Comparison of ENCODE assay signal across 18 cellular contexts in genomic region chr20:48703511-48704219, GRCh38.
DNase-seq lines count a peak whose midpoint lies in the region; ATAC-seq and TF ChIP-seq lines count a peak whose summit lies in the region.
"Had no signal": no experiment of that assay in that cellular context is flagged by ENCODE, and none has a peak within 500 bp of the region (broad histone marks: within the 10 kb centered on the region; RNA-seq: fewer than 3 reads in every experiment).

No MANE protein-coding gene starts in this region.

- H3K4me3 ChIP-seq in mesendoderm (ENCODE audit: low read length) (no peak overlapping the region), thoracic aorta (peak overlapping the region; percentile 41)
- H3K4me3 ChIP-seq: gastroesophageal sphincter, K562, PC-9 had no signal

- peaks cover 5% of the 10 kb centered on the region for H3K79me1 ChIP-seq in mesendoderm (ENCODE audit: low read length)

- H3K79me2 ChIP-seq in mesendoderm (ENCODE audit: control insufficient read depth, insufficient read depth, low read length): no peaks in the 10 kb centered on the region

- no CpG with 5 or more reads among the region's 15 CpGs for WGBS in mesendoderm (ENCODE audit: extremely low coverage, insufficient coverage, low lambda C conversion rate)

- peak overlapping the region; percentile 78 for H3K27ac Mint-ChIP-seq in activated T-cell treated with anti-CD3 and anti-CD28 coated beads, Interleukin-2, amount 50 U/mL, for 24 hours
- peak overlapping the region in 4 of 5 experiments; percentile 57 to 95 (median 94) for H3K27ac Mint-ChIP-seq in brain
- H3K27ac Mint-ChIP-seq: progenitor cell of endocrine pancreas, WTC11 had no signal

- TF ChIP-seq CTCF in brain (conservative IDR thresholded peaks at IDR 0.05): no peak
- TF ChIP-seq CTCF in thoracic aorta (IDR thresholded peaks at IDR 0.05): no peak

- no peak for DNase-seq in activated T-cell treated with anti-CD3 and anti-CD28 coated beads, Interleukin-2, amount 50 U/mL, for 24 hours
- DNase-seq in activated T-cell treated with anti-CD3 and anti-CD28 coated beads for 4 hours (no peak), mesendoderm (no peak), thoracic aorta (ENCODE audit: low spot score) (peak; percentile 42)
- no peak for DNase-seq in activated effector memory CD4-positive, alpha-beta T cell treated with Interleukin-2 at 50 U/mL for 16 hours
- DNase-seq in activated CD4-positive, alpha-beta T cell treated with anti-CD3 and anti-CD28 coated beads, Interleukin-2, amount 50 U/mL, for 4 hours: no peak
- DNase-seq: activated CD8-positive, alpha-beta memory T cell treated with anti-CD3 and anti-CD28 coated beads, Interleukin-2, amount 50 U/mL, for 48 hours; activated naive CD8-positive, alpha-beta T cell treated with anti-CD3 and anti-CD28 coated beads, Interleukin-2, amount 10 ng/mL, durations not matched to agents 7 days and 5 days; cerebellar nuclear complex; COR-L47; islet precursor cell had no signal

- H3K9me3 Mint-ChIP-seq in activated T-cell treated with anti-CD3 and anti-CD28 coated beads, Interleukin-2, amount 50 U/mL, for 24 hours: no peaks in the 10 kb centered on the region
- no peaks in the 10 kb centered on the region for H3K9me3 Mint-ChIP-seq in brain
- H3K9me3 Mint-ChIP-seq: activated naive CD8-positive, alpha-beta T cell treated with anti-CD3 and anti-CD28 coated beads, Interleukin-2, amount 10 ng/mL, durations not matched to agents 7 days and 5 days; WTC11 had no signal

- no peak overlapping the region for H3K4ac ChIP-seq in mesendoderm (ENCODE audit: low read depth, low read length)

- H3K36me3 ChIP-seq in mesendoderm (ENCODE audit: control insufficient read depth, insufficient read depth, low read length) (peaks cover 5% of the 10 kb centered on the region), thoracic aorta (peaks cover 2% of the 10 kb centered on the region)

- no peak overlapping the region for H2BK5ac ChIP-seq in mesendoderm (ENCODE audit: low read length)

- no peak overlapping the region for H2BK120ac ChIP-seq in mesendoderm (ENCODE audit: low read depth, low read length)

- H4K5ac ChIP-seq in mesendoderm (ENCODE audit: low read length): no peak overlapping the region

- H3K4me1 Mint-ChIP-seq in activated T-cell treated with anti-CD3 and anti-CD28 coated beads, Interleukin-2, amount 50 U/mL, for 24 hours (ENCODE audit: low read depth): peaks cover 36% of the 10 kb centered on the region
- H3K4me1 Mint-ChIP-seq in brain: peaks cover 57% of the 10 kb centered on the region

- H3K4me2 ChIP-seq in mesendoderm (ENCODE audit: low read length): no peak overlapping the region
- H3K4me2 ChIP-seq: PC-9 had no signal

- peak overlapping the region; percentile 7 for H3K56ac ChIP-seq in mesendoderm (ENCODE audit: low read length)

- no peak overlapping the region for H2BK15ac ChIP-seq in mesendoderm (replicated peaks; ENCODE audit: low read depth)

- no peak overlapping the region for H4K8ac ChIP-seq in mesendoderm (ENCODE audit: low read depth, low read length)

- no peak overlapping the region for H3K18ac ChIP-seq in mesendoderm (ENCODE audit: low read length)

- no peaks in the 10 kb centered on the region for H3K27me3 Mint-ChIP-seq in activated T-cell treated with anti-CD3 and anti-CD28 coated beads, Interleukin-2, amount 50 U/mL, for 24 hours
- H3K27me3 Mint-ChIP-seq in brain: no peaks in the 10 kb centered on the region
- H3K27me3 Mint-ChIP-seq: activated naive CD8-positive, alpha-beta T cell treated with anti-CD3 and anti-CD28 coated beads, Interleukin-2, amount 10 ng/mL, durations not matched to agents 7 days and 5 days; progenitor cell of endocrine pancreas had no signal

- no peak overlapping the region for H3K27ac ChIP-seq in mesendoderm (ENCODE audit: low read depth, low read length)
- H3K27ac ChIP-seq in thoracic aorta: peak overlapping the region; percentile 65 to 78
- H3K27ac ChIP-seq: gastroesophageal sphincter, PC-9 had no signal

- no peak overlapping the region for H3K4me3 Mint-ChIP-seq in activated T-cell treated with anti-CD3 and anti-CD28 coated beads, Interleukin-2, amount 50 U/mL, for 24 hours
- peak overlapping the region in 1 of 5 experiments; percentile 72 for H3K4me3 Mint-ChIP-seq in brain
- H3K4me3 Mint-ChIP-seq: activated naive CD8-positive, alpha-beta T cell treated with anti-CD3 and anti-CD28 coated beads, Interleukin-2, amount 10 ng/mL, durations not matched to agents 7 days and 5 days; WTC11 had no signal

- H3K27me3 ChIP-seq in mesendoderm (ENCODE audit: insufficient read depth, low read length, poor library complexity): no peaks in the 10 kb centered on the region
- no peaks in the 10 kb centered on the region for H3K27me3 ChIP-seq in thoracic aorta (replicated peaks; ENCODE audit: insufficient read depth)
- H3K27me3 ChIP-seq: gastroesophageal sphincter had no signal

- ATAC-seq in thoracic aorta (ENCODE audit: insufficient number of reproducible peaks, low FRiP score, low read depth) (peak; percentile 48), GM21367 (IDR thresholded peaks at IDR 0.05; ENCODE audit: unreplicated experiment) (no peak)
- ATAC-seq: gastroesophageal sphincter, K562, WTC11 had no signal

- peaks cover 2% of the 10 kb centered on the region for H3K4me1 ChIP-seq in mesendoderm (ENCODE audit: control insufficient read depth, low read depth, low read length)
- peaks cover 48 to 84% of the 10 kb centered on the region in 2 donors for H3K4me1 ChIP-seq in thoracic aorta (ENCODE audit: control insufficient read depth in 1 of 2, low read depth in 2 of 2)

- H3K36me3 Mint-ChIP-seq in activated T-cell treated with anti-CD3 and anti-CD28 coated beads, Interleukin-2, amount 50 U/mL, for 24 hours (ENCODE audit: low read depth): peaks cover 83% of the 10 kb centered on the region
- H3K36me3 Mint-ChIP-seq in brain: peaks cover 16% of the 10 kb centered on the region
- H3K36me3 Mint-ChIP-seq: WTC11 had no signal

- H3K23ac ChIP-seq in mesendoderm (ENCODE audit: low read length): no peak overlapping the region

- H2AK5ac ChIP-seq in mesendoderm (ENCODE audit: low read length): no peak overlapping the region

- H3K9me3 ChIP-seq in thoracic aorta: no peaks in the 10 kb centered on the region
- H3K9me3 ChIP-seq: gastroesophageal sphincter had no signal

- no peak overlapping the region for H3K9ac ChIP-seq in mesendoderm (ENCODE audit: low read length)
